In the genomic region with DNA sequence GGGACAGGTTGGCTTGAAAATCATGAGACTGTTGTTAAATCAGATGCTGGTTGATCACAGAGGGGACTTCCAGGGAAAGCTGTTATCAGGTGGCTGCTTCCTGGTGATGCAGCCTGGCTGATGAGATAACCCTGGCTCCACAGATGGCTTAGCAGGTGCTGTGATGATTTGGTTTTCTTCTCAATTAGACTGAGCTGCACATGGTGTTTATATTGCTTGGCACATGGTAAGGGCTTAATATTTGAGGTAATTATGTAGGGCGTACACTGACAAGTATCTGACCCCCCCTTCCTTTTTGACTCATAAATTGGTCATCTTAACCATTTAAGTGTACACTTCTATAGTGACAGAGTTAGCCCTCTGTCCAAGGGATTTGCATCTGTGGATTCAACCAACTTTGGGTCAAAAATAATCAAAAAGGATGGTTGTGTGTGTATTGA, we compare ENCODE assay signal across 15 cellular contexts. TPM values are rescaled to one million over a fixed set of nuclear protein-coding genes. Genes with fewer than 3 reads are reported as not detected.
A peak's percentile ranks its signal among the peaks of the same experiment; 100 is the strongest.
DNase-seq lines count a peak whose midpoint lies in the region; ATAC-seq and TF ChIP-seq lines count a peak whose summit lies in the region.
"Had no signal": no experiment of that assay in that cellular context is flagged by ENCODE, and none has a peak within 500 bp of the region (broad histone marks: within the 10 kb centered on the region; RNA-seq: fewer than 3 reads in every experiment).

No MANE protein-coding gene starts in this region.

- no peak overlapping the region for H3K9ac ChIP-seq in HCT116 (ENCODE audit: low read length)
- no peak overlapping the region for H3K9ac ChIP-seq in SK-N-SH
- H3K9ac ChIP-seq: neural progenitor cell had no signal

- no peak for TF ChIP-seq RAD21 in HCT116 (IDR thresholded peaks at IDR 0.05; ENCODE audit: low read depth)
- TF ChIP-seq RAD21 in SK-N-SH (IDR thresholded peaks at IDR 0.05; ENCODE audit: low read length), result no peak

- no peak for TF ChIP-seq POLR2A in HCT116 (IDR thresholded peaks at IDR 0.05; ENCODE audit: borderline replicate concordance, extremely low read depth, insufficient read depth, insufficient read length)

- no TSS peak for BruUV-seq in HCT116 (replicated peaks; lab: Mats Ljungman, UMichigan)

- H3K27ac ChIP-seq in HCT116 (ENCODE audit: low read depth, low read length) (no peak overlapping the region), SK-N-SH (ENCODE audit: low read depth in 2 of 2, low read length in 1 of 2) (peak overlapping the region; percentile 3 to 74; a peak in 3 of 4 replicates)
- H3K27ac ChIP-seq: neural progenitor cell, tibial artery had no signal

- H3K79me2 ChIP-seq in HCT116 (ENCODE audit: insufficient read depth, low read length) (peaks cover 75% of the 10 kb centered on the region), SK-N-SH (ENCODE audit: insufficient read depth) (peaks cover 76% of the 10 kb centered on the region)

- H3K27me3 ChIP-seq in HCT116 (ENCODE audit: insufficient read depth, low read length) (no peaks in the 10 kb centered on the region), SK-N-SH (ENCODE audit: insufficient read depth) (no peaks in the 10 kb centered on the region)
- H3K27me3 ChIP-seq: neural progenitor cell, tibial artery had no signal

- H3K4me1 ChIP-seq in HCT116 (ENCODE audit: control insufficient read depth in 1 of 2, insufficient read depth in 2 of 2, low read length in 2 of 2), result peaks cover 2 to 31% of the 10 kb centered on the region in 2 experiments; a peak in 3 of 4 replicates
- H3K4me1 ChIP-seq in SK-N-SH (ENCODE audit: control insufficient read depth in 1 of 2, insufficient read depth in 2 of 2, low read depth in 1 of 2, low read length in 1 of 2), result peaks cover 22 to 43% of the 10 kb centered on the region in 2 experiments

- H4K20me1 ChIP-seq in HCT116 (ENCODE audit: insufficient read depth), result peaks cover 69% of the 10 kb centered on the region
- H4K20me1 ChIP-seq in SK-N-SH (ENCODE audit: insufficient read depth), result peaks cover 75% of the 10 kb centered on the region

- intact Hi-C loops in HCT116 (cut with micrococcal nuclease), result no loop called here

- WGBS in SK-N-SH (ENCODE audit: low lambda C conversion rate), result 17% methylated on average over 1 of the region's 1 CpG

- H3F3A ChIP-seq in SK-N-SH (replicated peaks; ENCODE audit: insufficient read depth), result peaks cover 45% of the 10 kb centered on the region

- H2AFZ ChIP-seq in HCT116 (ENCODE audit: low read depth, low read length, poor library complexity, severe bottlenecking) (no peak overlapping the region), SK-N-SH (ENCODE audit: low read depth) (no peak overlapping the region)
- H2AFZ ChIP-seq: neural progenitor cell had no signal

- H3K4me2 ChIP-seq in HCT116 (ENCODE audit: low read length) (no peak overlapping the region), SK-N-SH (no peak overlapping the region)
- H3K4me2 ChIP-seq: neural progenitor cell had no signal

- ATAC-seq in HCT116, result no peak
- ATAC-seq in HG02798 (IDR thresholded peaks at IDR 0.05; ENCODE audit: poor library complexity, unreplicated experiment), result no peak
- ATAC-seq in HG02970 (IDR thresholded peaks at IDR 0.05; ENCODE audit: low FRiP score, unreplicated experiment), result no peak

- H3K9me3 ChIP-seq in HCT116 (ENCODE audit: control insufficient read depth in 1 of 2, insufficient read depth in 1 of 2, low read depth in 1 of 2, low read length in 2 of 2), result no peaks in the 10 kb centered on the region
- no peaks in the 10 kb centered on the region for H3K9me3 ChIP-seq in SK-N-SH
- H3K9me3 ChIP-seq: tibial artery had no signal

- no peak overlapping the region for H3K4me3 ChIP-seq in HCT116 (replicated peaks in 1 of 2; ENCODE audit: low read depth in 1 of 2, low read length in 2 of 2)
- H3K4me3 ChIP-seq in SK-N-SH (ENCODE audit: low read depth in 2 of 2, low read length in 1 of 2), result no peak overlapping the region
- no peak overlapping the region for H3K4me3 ChIP-seq in fibroblast of mammary gland (ENCODE audit: control insufficient read depth, low read depth, low read length)
- H3K4me3 ChIP-seq: neural progenitor cell, tibial artery had no signal

- TF ChIP-seq CTCF in HCT116 (IDR thresholded peaks at IDR 0.05 in 2 of 3, conservative IDR thresholded peaks at IDR 0.05 in 1 of 3; ENCODE audit: borderline replicate concordance in 1 of 3, insufficient read depth in 1 of 3, low read depth in 2 of 3, low read length in 2 of 3), result no peak
- no peak for TF ChIP-seq CTCF in SK-N-SH (IDR thresholded peaks at IDR 0.05)
- TF ChIP-seq CTCF in fibroblast of mammary gland (conservative IDR thresholded peaks at IDR 0.05; ENCODE audit: control insufficient read depth, insufficient read depth, low read depth, low read length), result no peak

- H3K36me3 ChIP-seq in HCT116 (ENCODE audit: control insufficient read depth in 1 of 2, insufficient read depth in 2 of 2, low read length in 2 of 2) (peaks cover 55 to 70% of the 10 kb centered on the region in 2 experiments), SK-N-SH (replicated peaks in 1 of 2; ENCODE audit: control insufficient read depth in 1 of 2, insufficient read depth in 2 of 2, low read length in 1 of 2) (peaks cover 65 to 73% of the 10 kb centered on the region in 2 experiments)

- no peaks in the 10 kb centered on the region for H3K9me2 ChIP-seq in HCT116 (ENCODE audit: insufficient read depth)
- H3K9me2 ChIP-seq in SK-N-SH, result no peaks in the 10 kb centered on the region

- TF ChIP-seq EP300 in SK-N-SH (IDR thresholded peaks at IDR 0.05; ENCODE audit: borderline replicate concordance in 1 of 2, low read depth in 1 of 2, low read length in 1 of 2), result peak in 1 of 2 experiments; percentile 57; a peak in 1 of 4 replicates

- RAD21 ChIA-PET in HCT116 (lab: Charles Lee; ENCODE audit: low non-redundant PET in 1 of 2, low total read pairs in 2 of 2, uncharacterized antibody in 2 of 2, unreplicated experiment in 2 of 2), result no interaction called here

- POLR2A ChIA-PET in HCT116 (lab: Charles Lee) (no interaction called here), SK-N-SH (lab: Yijun Ruan, JAX) (interaction anchor here (0.7 to 1.1 kb wide), 3 partner anchors 15 to 100 kb away, joined by 3 to 5 read pairs (median 3); no protein-coding TSS in a partner anchor)

- CTCF ChIA-PET in HCT116 (lab: Charles Lee), result interaction anchor here (2.4 kb wide), 1 partner anchor 10 kb away, joined by 8 read pairs; no protein-coding TSS in a partner anchor
- CTCF ChIA-PET in SK-N-SH (lab: Yijun Ruan, JAX), result interaction anchor here (1.1 to 3.8 kb wide), 6 partner anchors 11 to 128 kb away, joined by 3 to 27 read pairs (median 9); no protein-coding TSS in a partner anchor

- peak; percentile 57 for DNase-seq in Ammon's horn (ENCODE audit: low spot score)
- no peak for DNase-seq in HCT116 (ENCODE audit: low read depth, low spot score)
- peak; percentile 61 for DNase-seq in SK-N-SH
- DNase-seq in fibroblast of mammary gland (ENCODE audit: low read depth), result peak; percentile 70
- DNase-seq in HT-29 (ENCODE audit: low spot score), result no peak
- DNase-seq in stimulated activated CD4-positive, alpha-beta T cell treated with anti-CD3 and anti-CD28 coated beads, Interleukin-1b, Interleukin-23, amount 100 ng/mL, for 48 hours, result no peak
- DNase-seq: activated CD4-positive, alpha-beta T cell treated with anti-CD3 and anti-CD28 coated beads for 1 hour; DMS153; hypothalamus; NCI-H748 treated with DMSO at 0.1 percent for 48 hours; stimulated activated CD4-positive, alpha-beta T cell treated with anti-CD3 and anti-CD28 coated beads, Interleukin-4, amount 100 ng/mL, for 1 hour; tibial artery had no signal

TF ChIP-seq in HCT116, 20 proteins besides CTCF, POLR2A, EP300 and RAD21:
- TF ChIP-seq POLR2AphosphoS5 (IDR thresholded peaks at IDR 0.05; ENCODE audit: low read depth, low read length) (peak; percentile 52), CEBPB (IDR thresholded peaks at IDR 0.05; ENCODE audit: low read depth) (no peak)

TF ChIP-seq in SK-N-SH, 30 proteins besides CTCF, POLR2A, EP300 and RAD21 (continues in another document):
- TF ChIP-seq FOXM1 (IDR thresholded peaks at IDR 0.05; ENCODE audit: low read depth) (no peak), YY1 (IDR thresholded peaks at IDR 0.05; ENCODE audit: low read depth) (no peak), TAF1 (IDR thresholded peaks at IDR 0.05; ENCODE audit: borderline replicate concordance, low read depth, low read length) (no peak), MXI1 (IDR thresholded peaks at IDR 0.05; ENCODE audit: low read depth, low read length) (peak; percentile 89), POLR2AphosphoS5 (IDR thresholded peaks at IDR 0.05; ENCODE audit: low read depth, low read length) (no peak), SMC3 (IDR thresholded peaks at IDR 0.05; ENCODE audit: low read depth, low read length) (no peak)
- TF ChIP-seq, protein P1, sequence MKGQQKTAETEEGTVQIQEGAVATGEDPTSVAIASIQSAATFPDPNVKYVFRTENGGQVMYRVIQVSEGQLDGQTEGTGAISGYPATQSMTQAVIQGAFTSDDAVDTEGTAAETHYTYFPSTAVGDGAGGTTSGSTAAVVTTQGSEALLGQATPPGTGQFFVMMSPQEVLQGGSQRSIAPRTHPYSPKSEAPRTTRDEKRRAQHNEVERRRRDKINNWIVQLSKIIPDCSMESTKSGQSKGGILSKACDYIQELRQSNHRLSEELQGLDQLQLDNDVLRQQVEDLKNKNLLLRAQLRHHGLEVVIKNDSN (IDR thresholded peaks at IDR 0.05; ENCODE audit: borderline replicate concordance, low read depth), result no peak

RNA-seq across cellular contexts. Expression of a gene that starts 7.0 kb away (rescaled TPM):
- 4,109 TPM for total RNA-seq in HCT116 (2021; ENCODE audit: unreplicated experiment)
- 4,885 and 4,997 TPM in 2 replicates for polyA plus RNA-seq in HCT116 (2012)
- polyA plus RNA-seq in SK-N-SH (2012; rRNA removed), result 4,220 and 4,540 TPM in 2 replicates
- polyA plus RNA-seq in SK-N-SH (2012; cell fraction: cytosol; rRNA removed), result 4,994 and 6,484 TPM in 2 replicates
- polyA plus RNA-seq in SK-N-SH (2012; cell fraction: nucleus; rRNA removed), result 1,010 and 1,542 TPM in 2 replicates
- total RNA-seq in HT-29 (2014; rRNA removed; shearing (Covaris generic)), result 2,617 and 2,815 TPM in 2 replicates

RNA-seq across cellular contexts. Expression of a gene that starts 26.6 kb away (rescaled TPM):
- 1.7 TPM for total RNA-seq in HCT116 (2021; ENCODE audit: unreplicated experiment)
- 2.9 and 4.4 TPM in 2 replicates for polyA plus RNA-seq in HCT116 (2012)
- 1.7 and 2.0 TPM in 2 replicates for polyA plus RNA-seq in SK-N-SH (2012; rRNA removed)
- polyA plus RNA-seq in SK-N-SH (2012; cell fraction: cytosol; rRNA removed), result 0.75 and 1.3 TPM in 2 replicates
- 3.9 and 4.9 TPM in 2 replicates for polyA plus RNA-seq in SK-N-SH (2012; cell fraction: nucleus; rRNA removed)
- 20.5 and 23.5 TPM in 2 replicates for total RNA-seq in HT-29 (2014; rRNA removed; shearing (Covaris generic))

RNA-seq across cellular contexts. Expression of a gene that starts 54.9 kb away (rescaled TPM):
- total RNA-seq in HCT116 (2021; ENCODE audit: unreplicated experiment), result 24.2 TPM
- 12.0 and 12.9 TPM in 2 replicates for polyA plus RNA-seq in HCT116 (2012)
- 6.7 and 7.0 TPM in 2 replicates for polyA plus RNA-seq in SK-N-SH (2012; rRNA removed)
- 4.4 and 6.0 TPM in 2 replicates for polyA plus RNA-seq in SK-N-SH (2012; cell fraction: cytosol; rRNA removed)
- polyA plus RNA-seq in SK-N-SH (2012; cell fraction: nucleus; rRNA removed), result 4.8 and 6.6 TPM in 2 replicates
- 28.6 and 33.5 TPM in 2 replicates for total RNA-seq in HT-29 (2014; rRNA removed; shearing (Covaris generic))

Comparison
In these comparisons a context has a peak if more than half of its experiments do, and no peak if none do; other contexts are left out.
1. DNase-seq: peak in Ammon's horn (single experiment), SK-N-SH (single experiment) and fibroblast of mammary gland (single experiment); none in HCT116 (single experiment), HT-29 (single experiment) and stimulated activated CD4-positive, alpha-beta T cell treated with anti-CD3 and anti-CD28 coated beads, Interleukin-1b, Interleukin-23, amount 100 ng/mL, for 48 hours (single experiment).